ENCODE assay signal across 29 cellular contexts in genomic region chr18:22336406-22336805, GRCh38.
"Had no signal": no experiment of that assay in that cellular context is flagged by ENCODE, and none has a peak within 500 bp of the region (broad histone marks: within the 10 kb centered on the region; RNA-seq: fewer than 3 reads in every experiment).

No MANE protein-coding gene starts in this region.

- H3K9me3 Mint-ChIP-seq: neural crest cell had no signal

- H2AFZ ChIP-seq: parathyroid adenoma had no signal

- H3K27me3 Mint-ChIP-seq: activated naive CD8-positive, alpha-beta T cell had no signal

- H3K36me3 ChIP-seq: colonic mucosa, left lung, sigmoid colon, stomach, thyroid gland had no signal

- H3K4me3 ChIP-seq: body of pancreas, colonic mucosa, left lung, psoas muscle, sigmoid colon, smooth muscle cell, thyroid gland had no signal

- H3K4me1 Mint-ChIP-seq: stimulated activated naive B cell treated with anti-CD40 and anti-IgM and Interleukin-4, amounts not matched to agents 10 μg/mL and 1 μg/mL and 100 μg/mL, for 72 hours had no signal

- H3K4me1 ChIP-seq: parathyroid adenoma, psoas muscle had no signal

- H3K27ac ChIP-seq: parathyroid adenoma, psoas muscle, sigmoid colon, thyroid gland, VCaP had no signal

- H3K27me3 ChIP-seq: body of pancreas, colonic mucosa, left lung, sigmoid colon, stomach, thyroid gland had no signal

- H3K27ac Mint-ChIP-seq: activated naive CD8-positive, alpha-beta T cell; stimulated activated naive B cell treated with anti-CD40 and anti-IgM and Interleukin-4, amounts not matched to agents 10 μg/mL and 1 μg/mL and 100 μg/mL, for 72 hours had no signal

- H3K9ac ChIP-seq: parathyroid adenoma had no signal

- H3K36me3 Mint-ChIP-seq: activated naive CD8-positive, alpha-beta T cell; naive thymus-derived CD8-positive, alpha-beta T cell; stimulated activated naive B cell treated with anti-CD40 and anti-IgM and Interleukin-4, amounts not matched to agents 10 μg/mL and 1 μg/mL and 100 μg/mL, for 72 hours had no signal

- H3K9me3 ChIP-seq: body of pancreas, colonic mucosa, left lung, psoas muscle, sigmoid colon, stomach, thyroid gland had no signal

- H3K4me2 ChIP-seq: smooth muscle cell had no signal

- DNase-seq: activated CD4-positive, alpha-beta T cell treated with anti-CD3 and anti-CD28 coated beads for 4 hours; activated CD4-positive, alpha-beta T cell treated with anti-CD3 and anti-CD28 coated beads, Interleukin-2, amount 50 U/mL, for 4 hours; activated CD8-positive, alpha-beta memory T cell treated with anti-CD3 and anti-CD28 coated beads for 24 hours; activated effector memory CD4-positive, alpha-beta T cell treated with Interleukin-2 at 50 U/mL for 16 hours; activated naive CD4-positive, alpha-beta T cell treated with Interleukin-2 at 50 U/mL for 16 hours; aorta; body of pancreas; cerebellar nuclear complex; effector memory CD4-positive, alpha-beta T cell; foreskin fibroblast; head of caudate nucleus; hippocampal formation; left lung; naive thymus-derived CD8-positive, alpha-beta T cell; occipital lobe; psoas muscle; sigmoid colon; stimulated activated CD4-positive, alpha-beta T cell treated with anti-CD3 and anti-CD28 coated beads, Interleukin-15, amount 100 ng/mL, for 24 hours; stimulated activated CD4-positive, alpha-beta T cell treated with anti-CD3 and anti-CD28 coated beads, Interleukin-2, amount 100 ng/mL, for 24 hours; stimulated activated naive B cell treated with anti-CD40 and anti-IgM and Interleukin-4, amounts not matched to agents 10 μg/mL and 1 μg/mL and 100 μg/mL, for 72 hours; thyroid gland had no signal

- ATAC-seq: esophagus mucosa; naive thymus-derived CD8-positive, alpha-beta T cell; psoas muscle; stimulated activated naive B cell treated with anti-CD40 and anti-IgM and Interleukin-4, amounts not matched to agents 10 μg/mL and 1 μg/mL and 100 μg/mL, for 72 hours had no signal

- H3K4me3 Mint-ChIP-seq: activated naive CD8-positive, alpha-beta T cell; neural crest cell; stimulated activated naive B cell treated with anti-CD40 and anti-IgM and Interleukin-4, amounts not matched to agents 10 μg/mL and 1 μg/mL and 100 μg/mL, for 72 hours had no signal
